ENCODE assay signal across 1 cellular context in genomic region chr4:76803522-76803921, GRCh38.
TF ChIP-seq lines count a peak whose summit lies in the region.

No MANE protein-coding gene starts in this region.

TF ChIP-seq in HEK293, 187 proteins besides CTCF, POLR2A, EP300 and RAD21 (continued from another document):
- no peak for TF ChIP-seq TSHZ1 (tag by site-specific recombination; IDR thresholded peaks at IDR 0.05; ENCODE audit: borderline replicate concordance)
- TF ChIP-seq TRIM28 (IDR thresholded peaks at IDR 0.05; ENCODE audit: borderline replicate concordance, low read length), result peak; percentile 62; the same call in 1 of the 2 replicates
- no peak for TF ChIP-seq ZNF658 (tag by site-specific recombination; IDR thresholded peaks at IDR 0.05)
- TF ChIP-seq ZBTB20 (tag by site-specific recombination; IDR thresholded peaks at IDR 0.05), result peak; percentile 34; the same call in 1 of the 2 replicates
- TF ChIP-seq ATF2 (tag by site-specific recombination; IDR thresholded peaks at IDR 0.05; ENCODE audit: low read depth), result peak; percentile 68; the same call in 1 of the 2 replicates
- TF ChIP-seq PRDM6 (tag by site-specific recombination; IDR thresholded peaks at IDR 0.05), result peak; percentile 33; the same call in 1 of the 2 replicates
- TF ChIP-seq ZBTB44 (tag by site-specific recombination; IDR thresholded peaks at IDR 0.05), result peak; percentile 83
- peak; percentile 73 for TF ChIP-seq ZNF366 (tag by site-specific recombination; conservative IDR thresholded peaks at IDR 0.05)
- TF ChIP-seq ZNF398 (tag by site-specific recombination; IDR thresholded peaks at IDR 0.05), result peak; percentile 38; the same call in 1 of the 2 replicates
- TF ChIP-seq PRDM1 (tag by site-specific recombination; IDR thresholded peaks at IDR 0.05), result peak; percentile 63; the same call in 1 of the 2 replicates
- TF ChIP-seq GLIS1 (tag by site-specific recombination; IDR thresholded peaks at IDR 0.05), result peak; percentile 63; the same call in 1 of the 2 replicates
- TF ChIP-seq ZBTB21 (tag by site-specific recombination; IDR thresholded peaks at IDR 0.05), result 0 out of 2 replicates have a peak, but pooled peaks have one; percentile 49
- peak; percentile 81 for TF ChIP-seq SP7 (tag by site-specific recombination; IDR thresholded peaks at IDR 0.05)
- no peak for TF ChIP-seq ZNF266 (tag by site-specific recombination; IDR thresholded peaks at IDR 0.05; ENCODE audit: low read depth)
- peak; percentile 72; the same call in 1 of the 2 replicates for TF ChIP-seq ZNF184 (tag by site-specific recombination; IDR thresholded peaks at IDR 0.05)
- TF ChIP-seq ZNF660 (tag by site-specific recombination; IDR thresholded peaks at IDR 0.05), result peak; percentile 78
- TF ChIP-seq HIC1 (tag by site-specific recombination; IDR thresholded peaks at IDR 0.05), result 0 out of 2 replicates have a peak, but pooled peaks have one; percentile 31
- TF ChIP-seq ZNF558 (tag by site-specific recombination; IDR thresholded peaks at IDR 0.05), result peak; percentile 37; the same call in 1 of the 2 replicates
- TF ChIP-seq ZNF37A (tag by site-specific recombination; IDR thresholded peaks at IDR 0.05), result no peak
- peak; percentile 65 for TF ChIP-seq ZNF10 (tag by site-specific recombination; IDR thresholded peaks at IDR 0.05)
- TF ChIP-seq ZEB2 (tag by site-specific recombination; IDR thresholded peaks at IDR 0.05), result 0 out of 2 replicates have a peak, but pooled peaks have one; percentile 14
- TF ChIP-seq ZFP69B (tag by site-specific recombination; IDR thresholded peaks at IDR 0.05), result 0 out of 2 replicates have a peak, but pooled peaks have one; percentile 31
- no peak for TF ChIP-seq ZNF548 (tag by site-specific recombination; IDR thresholded peaks at IDR 0.05)
- TF ChIP-seq OSR2 (tag by site-specific recombination; IDR thresholded peaks at IDR 0.05), result peak; percentile 47; the same call in 1 of the 2 replicates
- TF ChIP-seq ZNF518A (tag by site-specific recombination; conservative IDR thresholded peaks at IDR 0.05; ENCODE audit: low read depth), result peak; percentile 48; the same call in 1 of the 2 replicates
- TF ChIP-seq ZNF394 (tag by site-specific recombination; IDR thresholded peaks at IDR 0.05; ENCODE audit: borderline replicate concordance), result peak; percentile 55; the same call in 1 of the 2 replicates
